In the genomic region with DNA sequence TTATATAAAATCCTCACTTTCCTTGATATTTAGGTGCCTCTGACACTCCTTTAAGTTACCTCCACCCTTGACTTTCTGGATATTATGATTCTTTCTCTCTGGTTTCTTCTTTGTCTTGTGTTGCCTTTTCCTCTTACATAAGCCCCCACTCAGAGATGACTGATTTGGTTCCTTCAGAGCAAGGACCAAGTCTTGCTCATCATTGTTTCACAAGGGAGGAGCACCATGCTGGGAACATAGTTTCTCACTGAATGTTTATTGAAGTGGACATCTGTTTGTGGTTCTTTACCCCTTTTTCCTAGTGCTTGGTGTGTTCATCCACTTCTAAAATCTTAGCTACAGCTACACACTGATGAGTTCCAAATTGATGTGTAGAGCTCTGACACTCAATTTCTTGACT, we compare ENCODE assay signal across 21 cellular contexts.
"Had no signal": no experiment of that assay in that cellular context is flagged by ENCODE, and none has a peak within 500 bp of the region (broad histone marks: within the 10 kb centered on the region; RNA-seq: fewer than 3 reads in every experiment).

No MANE protein-coding gene starts in this region.

- H3K9me3 ChIP-seq: mucosa of descending colon, transverse colon, vagina had no signal

- H3K4me1 ChIP-seq: breast epithelium, left lung, transverse colon, vagina had no signal

- H3K27ac ChIP-seq: breast epithelium, dorsolateral prefrontal cortex, hepatocyte, left lung, skin epidermis, transverse colon, vagina had no signal

- H3K4me3 ChIP-seq: breast epithelium, dorsolateral prefrontal cortex, hepatocyte, left lung, mucosa of descending colon, skin epidermis, transverse colon, vagina had no signal

- ATAC-seq: esophagus mucosa, left lung, mucosa of descending colon, natural killer cell had no signal

- H3K4me2 ChIP-seq: hepatocyte had no signal

- H2AFZ ChIP-seq: hepatocyte had no signal

- DNase-seq: activated B cell treated with CpG ODN at 0.5 μM for 24 hours; activated CD4-positive, alpha-beta T cell treated with anti-CD3 and anti-CD28 coated beads, Interleukin-2, amount 10 ng/mL, durations not matched to agents 7 days and 5 days; activated gamma-delta T cell treated with Interleukin-2 at 50 U/mL for 16 hours; activated naive CD8-positive, alpha-beta T cell treated with anti-CD3 and anti-CD28 coated beads for 36 hours; anterior cingulate cortex; dorsolateral prefrontal cortex; endodermal cell; kidney; left lung; mucosa of descending colon; natural killer cell; stimulated activated CD4-positive, alpha-beta T cell treated with anti-CD3 and anti-CD28 coated beads, Interleukin-15, amount 100 ng/mL, for 24 hours; stimulated activated CD4-positive, alpha-beta T cell treated with anti-CD3 and anti-CD28 coated beads, Interleukin-4, amount 100 ng/mL, for 24 hours; stimulated activated naive CD4-positive, alpha-beta T cell treated with Interleukin-2 at 50 U/mL for 16 hours; T-helper 2 cell; transverse colon had no signal

- H3K36me3 ChIP-seq: breast epithelium, left lung, transverse colon, vagina had no signal

- H3K79me2 ChIP-seq: hepatocyte had no signal

- H3K27me3 ChIP-seq: breast epithelium, dorsolateral prefrontal cortex, hepatocyte, left lung, transverse colon, vagina had no signal
